10 cellular contexts compared by ENCODE assay signal in the genomic region with DNA sequence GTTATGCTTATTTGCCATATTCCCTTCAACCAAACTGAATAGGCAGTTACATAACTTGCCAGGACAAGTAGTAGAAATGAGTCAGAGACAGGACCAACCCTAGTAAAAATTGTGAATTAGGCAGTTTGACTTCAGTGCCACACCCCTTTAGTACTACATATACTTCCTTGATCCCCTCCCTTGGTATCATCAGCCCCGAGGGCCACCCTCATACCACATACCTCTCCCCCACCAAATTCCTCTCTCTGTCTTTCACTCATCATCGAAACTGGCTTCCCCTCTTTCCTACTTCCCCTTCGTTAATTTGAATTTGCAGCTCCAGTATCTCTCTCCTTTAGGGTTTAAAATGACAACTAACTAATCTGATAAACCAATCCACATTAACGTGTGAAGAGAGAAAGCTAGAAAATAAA. TPM values are rescaled to one million over a fixed set of nuclear protein-coding genes. Genes with fewer than 3 reads are reported as not detected.
A peak's percentile ranks its signal among the peaks of the same experiment; 100 is the strongest.
DNase-seq lines count a peak whose midpoint lies in the region; ATAC-seq, FAIRE-seq and TF ChIP-seq lines count a peak whose summit lies in the region.
"Had no signal": no experiment of that assay in that cellular context is flagged by ENCODE, and none has a peak within 500 bp of the region (broad histone marks: within the 10 kb centered on the region; RNA-seq: fewer than 3 reads in every experiment).

No MANE protein-coding gene starts in this region.

- no peaks in the 10 kb centered on the region for H3K79me2 ChIP-seq in HepG2 (ENCODE audit: insufficient read depth, low read length)
- H3K79me2 ChIP-seq: parathyroid adenoma had no signal

- H3K27ac ChIP-seq in right lobe of liver, result no peak overlapping the region
- H3K27ac ChIP-seq in HepG2 (ENCODE audit: extremely low read length, insufficient read depth, low read length), result no peak overlapping the region
- peak overlapping the region; percentile 83 for H3K27ac ChIP-seq in VCaP
- H3K27ac ChIP-seq in sigmoid colon, result peak overlapping the region in 1 of 4 donors; percentile 2
- H3K27ac ChIP-seq: parathyroid adenoma had no signal

- in situ Hi-C loops in HepG2 (cut with HindIII; ENCODE audit: extremely low pct_ligation_motif_present, low pct_unique_long_range_greater_than_20kb), result no loop called here

- intact Hi-C loops in right lobe of liver (cut with DNase I) (no loop called here), HepG2 (cut with micrococcal nuclease; ENCODE audit: unreplicated experiment) (no loop called here), left colon (cut with DNase I, micrococcal nuclease) (no loop called here), sigmoid colon (cut with DNase I) (no loop called here)

- no peak overlapping the region for H3K4me3 Mint-ChIP-seq in effector memory CD8-positive, alpha-beta T cell

- H2AFZ ChIP-seq in HepG2 (ENCODE audit: low read length), result no peak overlapping the region
- H2AFZ ChIP-seq: parathyroid adenoma had no signal

- TF ChIP-seq CTCF in right lobe of liver (IDR thresholded peaks at IDR 0.05), result no peak
- TF ChIP-seq CTCF in HepG2 (CRISPR knock-in tag; IDR thresholded peaks at IDR 0.05), result no peak
- no peak for TF ChIP-seq CTCF in VCaP (conservative IDR thresholded peaks at IDR 0.05)
- TF ChIP-seq CTCF in sigmoid colon (IDR thresholded peaks at IDR 0.05), result no peak

- POLR2A ChIA-PET in HepG2 (lab: Yijun Ruan, JAX), result no interaction called here

- CTCF ChIA-PET in HepG2 (lab: Yijun Ruan, JAX; ENCODE audit: low intra/inter-chr PET ratio, low total read pairs), result no interaction called here

- H3K4me3 ChIP-seq in right lobe of liver (no peak overlapping the region), HepG2 (replicated peaks in 1 of 3; ENCODE audit: insufficient read depth in 1 of 3, low read depth in 2 of 3, low read length in 3 of 3) (no peak overlapping the region), sigmoid colon (no peak overlapping the region)

- no peak overlapping the region for H3K4me2 ChIP-seq in HepG2 (ENCODE audit: low read depth, low read length)

- H3K4me1 Mint-ChIP-seq in effector memory CD8-positive, alpha-beta T cell (ENCODE audit: low read depth in 2 of 2), result no peaks in the 10 kb centered on the region

- BruUV-seq in HepG2 (replicated peaks; lab: Mats Ljungman, UMichigan), result no TSS peak

- no peaks in the 10 kb centered on the region for H3K36me3 Mint-ChIP-seq in effector memory CD8-positive, alpha-beta T cell (ENCODE audit: insufficient read depth)

- no peak overlapping the region for H3K9ac ChIP-seq in HepG2 (ENCODE audit: insufficient read depth, low read depth, low read length)
- H3K9ac ChIP-seq: parathyroid adenoma had no signal

- FAIRE-seq in HepG2 (lab: Jason Lieb, UNC), result no peak

- H3K4me1 ChIP-seq in right lobe of liver (no peaks in the 10 kb centered on the region), HepG2 (ENCODE audit: insufficient read depth, low read length) (no peaks in the 10 kb centered on the region), sigmoid colon (no peaks in the 10 kb centered on the region)

- TF ChIP-seq EP300 in HepG2 (IDR thresholded peaks at IDR 0.05; ENCODE audit: low read depth in 2 of 2, low read length in 2 of 2) (no peak), HepG2 (CRISPR knock-in tag; IDR thresholded peaks at IDR 0.05; ENCODE audit: borderline replicate concordance) (no peak), sigmoid colon (IDR thresholded peaks at IDR 0.05) (no peak)

- H3K27me3 ChIP-seq in right lobe of liver (no peaks in the 10 kb centered on the region), HepG2 (ENCODE audit: control insufficient read depth in 1 of 2, insufficient read depth in 2 of 2, low read length in 2 of 2) (no peaks in the 10 kb centered on the region), sigmoid colon (no peaks in the 10 kb centered on the region)

- DNase-seq in right lobe of liver (no peak), HepG2 (ENCODE audit: low spot score) (no peak), left colon (no peak), sigmoid colon (no peak), HT-29 (ENCODE audit: low spot score) (no peak)
- no peak for DNase-seq in effector memory CD8-positive, alpha-beta T cell
- DNase-seq: GDM1 had no signal

- peaks cover 0 to 2% of the 10 kb centered on the region in 2 donors for H3K9me3 Mint-ChIP-seq in effector memory CD8-positive, alpha-beta T cell

- no peak for TF ChIP-seq RAD21 in HepG2 (CRISPR knock-in tag; IDR thresholded peaks at IDR 0.05)

- H3K9me3 ChIP-seq in right lobe of liver (no peaks in the 10 kb centered on the region), HepG2 (ENCODE audit: low read length) (no peaks in the 10 kb centered on the region), sigmoid colon (no peaks in the 10 kb centered on the region)

- H4K20me1 ChIP-seq in HepG2 (ENCODE audit: insufficient read depth, low read length), result no peaks in the 10 kb centered on the region

- 28% methylated on average over 4 of the region's 4 CpGs for WGBS in right lobe of liver (ENCODE audit: insufficient coverage, low coverage, low lambda C conversion rate, missing lambda C conversion rate)
- under 1% methylated on average over 4 of the region's 4 CpGs for WGBS in HepG2 (ENCODE audit: low lambda C conversion rate)
- WGBS in sigmoid colon, 2 donors, result 47 to 53% methylated on average over 4 of the region's 4 CpGs

- H3K36me3 ChIP-seq in right lobe of liver (no peaks in the 10 kb centered on the region), HepG2 (replicated peaks in 1 of 2; ENCODE audit: control insufficient read depth in 1 of 2, insufficient read depth in 2 of 2, low read length in 2 of 2) (no peaks in the 10 kb centered on the region), sigmoid colon (no peaks in the 10 kb centered on the region)

- H3K27me3 Mint-ChIP-seq in effector memory CD8-positive, alpha-beta T cell, result no peaks in the 10 kb centered on the region

- no peak for TF ChIP-seq POLR2A in right lobe of liver (IDR thresholded peaks at IDR 0.05)
- no peak for TF ChIP-seq POLR2A in HepG2 (IDR thresholded peaks at IDR 0.05; ENCODE audit: insufficient read depth in 1 of 2, low read depth in 2 of 2, low read length in 2 of 2)
- TF ChIP-seq POLR2A in sigmoid colon (IDR thresholded peaks at IDR 0.05), result no peak

- ATAC-seq in right lobe of liver (peak; percentile 32 to 46 (median 38)), HepG2 (no peak), left colon (peak; percentile 43), HG03342 (IDR thresholded peaks at IDR 0.05; ENCODE audit: unreplicated experiment) (no peak)
- no peak for ATAC-seq in effector memory CD8-positive, alpha-beta T cell (replicated peaks)

- no peak overlapping the region for H3K27ac Mint-ChIP-seq in effector memory CD8-positive, alpha-beta T cell

TF ChIP-seq in HepG2, 621 proteins besides CTCF, POLR2A, EP300 and RAD21 (continues in another document):
- TF ChIP-seq JUNB (CRISPR knock-in tag; IDR thresholded peaks at IDR 0.05; ENCODE audit: borderline replicate concordance) (no peak), MYNN (CRISPR knock-in tag; IDR thresholded peaks at IDR 0.05; ENCODE audit: low read depth) (no peak)
- TF ChIP-seq, protein P1, sequence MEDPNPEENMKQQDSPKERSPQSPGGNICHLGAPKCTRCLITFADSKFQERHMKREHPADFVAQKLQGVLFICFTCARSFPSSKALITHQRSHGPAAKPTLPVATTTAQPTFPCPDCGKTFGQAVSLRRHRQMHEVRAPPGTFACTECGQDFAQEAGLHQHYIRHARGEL (CRISPR knock-in tag; IDR thresholded peaks at IDR 0.05), result no peak

RNA-seq across cellular contexts. Expression of a gene that starts 7.9 kb away (rescaled TPM):
- total RNA-seq in right lobe of liver (1 to 10 TPM in 3 of 6 experiments, under 1 TPM in 3; 0.73 to 2.2 (median 1.0) TPM), HepG2 (2016; rRNA removed; fragmentation: Illumina TruSeq; extraction: Trizol) (not detected in 2 replicates), left colon (1 to 10 TPM; 4.3 to 4.8 TPM), sigmoid colon (10 to 100 TPM in 3 of 4 donors, 1 to 10 TPM in 1; 9.9 to 16.1 (median 12.5) TPM)
- not detected in 2 replicates for total RNA-seq in HepG2 (2016; cell fraction: cytosol; rRNA removed; fragmentation: Illumina TruSeq; extraction: Trizol; ENCODE audit: low read depth)
- total RNA-seq in HepG2 (2016; cell fraction: insoluble cytoplasmic fraction; rRNA removed; fragmentation: Illumina TruSeq; extraction: Trizol), result not detected in 2 replicates
- total RNA-seq in HepG2 (2016; cell fraction: membrane; rRNA removed; fragmentation: Illumina TruSeq; extraction: Trizol), result not detected in 2 replicates
- total RNA-seq in HepG2 (2016; cell fraction: nucleus; rRNA removed; fragmentation: Illumina TruSeq; extraction: Trizol), result not detected in 2 replicates
- polyA plus RNA-seq in HepG2 (2011; rRNA removed) (not detected in 2 replicates), sigmoid colon (1 to 10 TPM in 2 of 3 donors, under 1 TPM in 1; 0.60 to 2.5 (median 1.2) TPM)
- under 0.01 TPM in 1 of 2 replicates, not detected in the other for polyA plus RNA-seq in HepG2 (2011; cell fraction: cytosol; rRNA removed)
- polyA plus RNA-seq in HepG2 (2011; cell fraction: nucleus; rRNA removed), result 0.02 TPM in 1 of 2 replicates, not detected in the other
- not detected in 2 replicates for polyA plus RNA-seq in HepG2 (2012)
- not detected in 2 replicates for polyA plus RNA-seq in HepG2 (2016; cell fraction: cytosol; fragmentation: Illumina TruSeq; extraction: Trizol; ENCODE audit: low read depth)
- polyA plus RNA-seq in HepG2 (2016; cell fraction: insoluble cytoplasmic fraction; fragmentation: Illumina TruSeq; extraction: Trizol; ENCODE audit: low read depth), result not detected in 2 replicates
- polyA plus RNA-seq in HepG2 (2016; cell fraction: membrane; fragmentation: Illumina TruSeq; extraction: Trizol; ENCODE audit: low read depth), result not detected in 2 replicates
- not detected in 2 replicates for polyA plus RNA-seq in HepG2 (2016; cell fraction: nucleus; fragmentation: Illumina TruSeq; extraction: Trizol; ENCODE audit: insufficient read depth, low read depth)
- polyA minus RNA-seq in HepG2 (2011; rRNA and poly(A)+ RNA removed; ENCODE audit: low replicate concordance), result 8.6 TPM in 1 of 2 replicates, not detected in the other
- polyA minus RNA-seq in HepG2 (2011; cell fraction: cytosol; rRNA and poly(A)+ RNA removed), result not detected in 2 replicates
- polyA minus RNA-seq in HepG2 (2011; cell fraction: nucleus; rRNA and poly(A)+ RNA removed), result not detected in 2 replicates
- 6.1 and 8.9 TPM in 2 replicates for total RNA-seq in HT-29 (2014; rRNA removed; shearing (Covaris generic))

Comparison
In these comparisons a context has a peak if more than half of its experiments do, and no peak if none do; other contexts are left out.
1. ATAC-seq: peak in right lobe of liver (4 of 4) and left colon (single experiment); none in HepG2 (single experiment), HG03342 (single experiment) and effector memory CD8-positive, alpha-beta T cell (single experiment).